Comparison of ENCODE assay signal across 13 cellular contexts in genomic region chr3:177596248-177596821, GRCh38.
DNase-seq lines count a peak whose midpoint lies in the region; ATAC-seq and TF ChIP-seq lines count a peak whose summit lies in the region.
"Had no signal": no experiment of that assay in that cellular context is flagged by ENCODE, and none has a peak within 500 bp of the region (broad histone marks: within the 10 kb centered on the region; RNA-seq: fewer than 3 reads in every experiment).

No MANE protein-coding gene starts in this region.

- H3K27ac ChIP-seq in heart left ventricle (peak overlapping the region in 7 of 12 donors; percentile 42 to 78 (median 66)), right cardiac atrium (ENCODE audit: low read length) (no peak overlapping the region), uterus (peak overlapping the region; percentile 12 to 31)
- H3K27ac ChIP-seq in effector memory CD4-positive, alpha-beta T cell (ENCODE audit: insufficient read depth, low read length, poor library complexity, severe bottlenecking) = no peak overlapping the region
- H3K27ac ChIP-seq: cardiac muscle cell had no signal

- no peaks in the 10 kb centered on the region for H3K27me3 ChIP-seq in heart left ventricle
- no peaks in the 10 kb centered on the region for H3K27me3 ChIP-seq in right cardiac atrium (ENCODE audit: control insufficient read depth, insufficient read depth)
- H3K27me3 ChIP-seq in uterus = no peaks in the 10 kb centered on the region
- H3K27me3 ChIP-seq in effector memory CD4-positive, alpha-beta T cell (replicated peaks; ENCODE audit: control insufficient read depth, insufficient read depth, low read length, poor library complexity, severe bottlenecking) = no peaks in the 10 kb centered on the region
- H3K27me3 ChIP-seq: cardiac muscle cell, right atrium auricular region had no signal

- no peaks in the 10 kb centered on the region for H3K9me3 Mint-ChIP-seq in progenitor cell of endocrine pancreas (ENCODE audit: low read depth)

- peaks cover 3 to 88% (median 29%) of the 10 kb centered on the region in 12 donors for H3K4me1 ChIP-seq in heart left ventricle
- peaks cover 6% of the 10 kb centered on the region for H3K4me1 ChIP-seq in right cardiac atrium (ENCODE audit: control insufficient read depth, insufficient read depth, low read length)
- H3K4me1 ChIP-seq in uterus = peaks cover 7 to 9% of the 10 kb centered on the region in 2 donors
- H3K4me1 ChIP-seq in effector memory CD4-positive, alpha-beta T cell (ENCODE audit: control insufficient read depth, insufficient read depth, low read length, poor library complexity, severe bottlenecking) = peaks cover 38% of the 10 kb centered on the region

- H3K27me3 Mint-ChIP-seq in T-helper 17 cell = no peaks in the 10 kb centered on the region
- H3K27me3 Mint-ChIP-seq in progenitor cell of endocrine pancreas = no peaks in the 10 kb centered on the region

- H3K4me3 ChIP-seq in heart left ventricle (no peak overlapping the region), right cardiac atrium (ENCODE audit: low read length) (no peak overlapping the region), uterus (no peak overlapping the region)
- no peak overlapping the region for H3K4me3 ChIP-seq in effector memory CD4-positive, alpha-beta T cell (ENCODE audit: insufficient read depth, low read depth, low read length, poor library complexity, severe bottlenecking)
- H3K4me3 ChIP-seq: cardiac muscle cell, right atrium auricular region had no signal

- no peak for DNase-seq in heart left ventricle
- DNase-seq in right cardiac atrium = no peak
- no peak for DNase-seq in T-helper 17 cell
- peak; percentile 90 for DNase-seq in islet precursor cell
- no peak for DNase-seq in uterus
- no peak for DNase-seq in progenitor cell of endocrine pancreas (ENCODE audit: low spot score, unreplicated experiment)
- DNase-seq in effector memory CD4-positive, alpha-beta T cell = no peak
- DNase-seq: activated CD4-positive, CD25-positive, alpha-beta regulatory T cell treated with anti-CD3 and anti-CD28 coated beads, Interleukin-2, amount 50 U/mL, for 72 hours; COR-L47; NCI-H774 had no signal

- H3K4me3 Mint-ChIP-seq in T-helper 17 cell (no peak overlapping the region), progenitor cell of endocrine pancreas (ENCODE audit: low read depth) (no peak overlapping the region)

- ATAC-seq in heart left ventricle (no peak), right cardiac atrium (no peak), T-helper 17 cell (no peak), HG02840 (IDR thresholded peaks at IDR 0.05; ENCODE audit: low FRiP score, unreplicated experiment) (no peak)

- intact Hi-C loops in heart left ventricle (cut with DNase I) = loop anchor here in 2 of 10 donors (10.0 kb wide), 2 partner anchors 232 to 402 kb away; partner anchors contain the start of gene TBL1XR1 (in 1 of the 2)
- intact Hi-C loops in right cardiac atrium (cut with DNase I) = no loop called here
- intact Hi-C loops in uterus (cut with DNase I; ENCODE audit: low total_unique reads) = no loop called here

- TF ChIP-seq POLR2A in heart left ventricle (IDR thresholded peaks at IDR 0.05) (no peak), uterus (IDR thresholded peaks at IDR 0.05) (no peak)

- H3K27ac Mint-ChIP-seq in T-helper 17 cell (peak overlapping the region; percentile 73), progenitor cell of endocrine pancreas (no peak overlapping the region)

- H3K36me3 ChIP-seq in heart left ventricle (no peaks in the 10 kb centered on the region), uterus (no peaks in the 10 kb centered on the region)
- no peaks in the 10 kb centered on the region for H3K36me3 ChIP-seq in effector memory CD4-positive, alpha-beta T cell (ENCODE audit: control insufficient read depth, insufficient read depth, low read length)
- H3K36me3 ChIP-seq: cardiac muscle cell, right atrium auricular region had no signal

- H3K4me1 Mint-ChIP-seq in T-helper 17 cell (peaks cover 68% of the 10 kb centered on the region), progenitor cell of endocrine pancreas (ENCODE audit: low read depth) (peaks cover 4% of the 10 kb centered on the region)

- H3K36me3 Mint-ChIP-seq in T-helper 17 cell (ENCODE audit: low read depth) (no peaks in the 10 kb centered on the region), progenitor cell of endocrine pancreas (ENCODE audit: insufficient read depth) (no peaks in the 10 kb centered on the region)

- WGBS in heart left ventricle, 4 donors = 64 to 71% (median 67%) methylated on average over 3 of the region's 3 CpGs
- 58% methylated on average over 3 of the region's 3 CpGs for WGBS in right cardiac atrium

- H3K9me3 ChIP-seq in heart left ventricle (no peaks in the 10 kb centered on the region), right cardiac atrium (ENCODE audit: control insufficient read depth, low read length) (no peaks in the 10 kb centered on the region), T-helper 17 cell (ENCODE audit: control insufficient read depth, low read length, poor library complexity, severe bottlenecking) (no peaks in the 10 kb centered on the region), uterus (no peaks in the 10 kb centered on the region)
- H3K9me3 ChIP-seq in effector memory CD4-positive, alpha-beta T cell (ENCODE audit: control insufficient read depth, low read length) = no peaks in the 10 kb centered on the region
- H3K9me3 ChIP-seq: right atrium auricular region had no signal

- TF ChIP-seq CTCF in heart left ventricle (IDR thresholded peaks at IDR 0.05) (no peak), uterus (IDR thresholded peaks at IDR 0.05) (no peak), progenitor cell of endocrine pancreas (IDR thresholded peaks at IDR 0.05; ENCODE audit: unreplicated experiment) (no peak)

Comparison
In these comparisons a context has a peak if more than half of its experiments do, and no peak if none do; other contexts are left out.
1. H3K27ac ChIP-seq: peak in heart left ventricle (7 of 12) and uterus (2 of 2); none in right cardiac atrium (single experiment) and effector memory CD4-positive, alpha-beta T cell (single experiment).